ENCODE assay signal across 13 cellular contexts in genomic region chr20:32385541-32385940, GRCh38. TPM values are rescaled to one million over a fixed set of nuclear protein-coding genes. Genes with fewer than 3 reads are reported as not detected.
DNase-seq lines count a peak whose midpoint lies in the region; ATAC-seq, FAIRE-seq and TF ChIP-seq lines count a peak whose summit lies in the region.
"Had no signal": no experiment of that assay in that cellular context is flagged by ENCODE, and none has a peak within 500 bp of the region (broad histone marks: within the 10 kb centered on the region; RNA-seq: fewer than 3 reads in every experiment).

No MANE protein-coding gene starts in this region.

- no peak for ATAC-seq in effector memory CD8-positive, alpha-beta T cell (replicated peaks)
- ATAC-seq: left lung had no signal

- DNase-seq in ACHN (peak; percentile 19), NCI-H82 (lab: John Stamatoyannopoulos, UW) (peak; percentile 67), NCI-H2107 treated with DMSO at 0.1 percent for 48 hours (lab: John Stamatoyannopoulos, UW; ENCODE audit: unreplicated experiment) (no peak), hepatic stellate cell (ENCODE audit: low spot score) (no peak), G401 (ENCODE audit: low spot score) (no peak), GM19239 (ENCODE audit: insufficient read length, low spot score) (no peak)
- DNase-seq in effector memory CD8-positive, alpha-beta T cell = no peak
- DNase-seq: activated naive CD4-positive, alpha-beta T cell treated with anti-CD3 and anti-CD28 coated beads for 36 hours; AML-193; left lung; MM.1S; spleen had no signal

- FAIRE-seq in GM19239 (lab: Jason Lieb, UNC) = no peak

- H3K36me3 Mint-ChIP-seq in effector memory CD8-positive, alpha-beta T cell (ENCODE audit: insufficient read depth) = peaks cover 12% of the 10 kb centered on the region
- H3K36me3 Mint-ChIP-seq in nephron (ENCODE audit: low read depth) = peaks cover 27% of the 10 kb centered on the region

- in situ Hi-C loops in ACHN (cut with HindIII; ENCODE audit: low pct_ligation_motif_present, low pct_unique_long_range_greater_than_20kb, low sequenced_read_pairs) = no loop called here
- in situ Hi-C loops in G401 (cut with HindIII; ENCODE audit: low sequenced_read_pairs) = loop anchor here (10.0 kb wide), 1 partner anchor 49 kb away; no protein-coding TSS in a partner anchor

- no peak for TF ChIP-seq CTCF in nephron (IDR thresholded peaks at IDR 0.05; ENCODE audit: unreplicated experiment in 3 of 3)

- H3K9me3 Mint-ChIP-seq in effector memory CD8-positive, alpha-beta T cell = no peaks in the 10 kb centered on the region
- H3K9me3 Mint-ChIP-seq in nephron = no peaks in the 10 kb centered on the region
- H3K9me3 Mint-ChIP-seq: activated naive CD4-positive, alpha-beta T cell treated with anti-CD3 and anti-CD28 coated beads for 36 hours had no signal

- H3K27ac Mint-ChIP-seq in effector memory CD8-positive, alpha-beta T cell = peak overlapping the region; percentile 53 to 70
- peak overlapping the region; percentile 10 to 71 (median 29) for H3K27ac Mint-ChIP-seq in nephron

- H3K4me1 Mint-ChIP-seq in effector memory CD8-positive, alpha-beta T cell (ENCODE audit: low read depth in 2 of 2) = peaks cover 29 to 49% of the 10 kb centered on the region in 2 donors
- H3K4me1 Mint-ChIP-seq in nephron = peaks cover 18% of the 10 kb centered on the region

- H3K4me3 Mint-ChIP-seq in effector memory CD8-positive, alpha-beta T cell = no peak overlapping the region
- no peak overlapping the region for H3K4me3 Mint-ChIP-seq in nephron
- H3K4me3 Mint-ChIP-seq: activated naive CD4-positive, alpha-beta T cell treated with anti-CD3 and anti-CD28 coated beads for 36 hours had no signal

- H3K27me3 Mint-ChIP-seq in effector memory CD8-positive, alpha-beta T cell = no peaks in the 10 kb centered on the region
- no peaks in the 10 kb centered on the region for H3K27me3 Mint-ChIP-seq in nephron (ENCODE audit: low read depth)

RNA-seq across cellular contexts. Expression of gene ASXL1, which starts 27.4 kb away (rescaled TPM):
- 21.0 and 31.0 TPM in 2 replicates for total RNA-seq in G401 (2014; rRNA removed; shearing (Covaris generic))

Comparison
In these comparisons a context has a peak if more than half of its experiments do, and no peak if none do; other contexts are left out.
1. DNase-seq: peak in ACHN (single experiment) and NCI-H82 (single experiment); none in effector memory CD8-positive, alpha-beta T cell (0 of 3), NCI-H2107 treated with DMSO at 0.1 percent for 48 hours (single experiment), hepatic stellate cell (single experiment), G401 (single experiment) and GM19239 (single experiment).